ENCODE assay signal across 8 cellular contexts in the genomic region with DNA sequence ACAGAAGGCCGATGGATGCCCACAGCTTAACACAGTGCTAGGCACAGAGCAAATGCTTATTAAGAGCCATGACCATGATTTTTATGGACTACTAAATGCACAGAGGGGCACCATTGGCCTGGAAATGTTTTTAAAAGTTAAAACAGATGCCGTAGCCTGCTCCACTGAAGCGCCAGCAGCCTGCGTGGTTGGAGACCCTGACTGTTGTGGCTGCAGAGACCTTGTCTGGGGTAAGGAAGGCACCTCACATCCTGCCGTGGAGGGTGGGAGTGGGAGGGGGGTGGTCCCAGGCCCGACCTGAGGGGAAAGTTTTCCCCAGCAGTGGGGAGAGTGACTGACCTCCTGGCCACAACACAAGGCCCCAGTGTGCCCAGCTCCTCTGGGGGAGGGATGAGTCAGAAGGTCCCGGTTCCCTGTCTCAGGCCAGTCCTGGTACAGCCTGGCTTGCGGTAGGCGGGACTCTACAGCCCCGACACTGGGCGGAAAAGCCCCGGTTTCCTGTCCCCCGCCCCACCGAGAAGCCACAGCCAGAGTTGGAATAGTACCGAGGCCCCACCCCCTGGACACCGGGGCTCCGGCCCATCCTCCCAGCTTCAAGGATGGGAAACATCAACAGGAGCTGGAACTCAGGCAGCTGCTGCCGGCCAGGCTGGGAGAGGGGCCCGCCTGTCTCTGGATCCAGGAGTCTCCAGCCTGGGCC. TPM values are rescaled to one million over a fixed set of nuclear protein-coding genes. Genes with fewer than 3 reads are reported as not detected.
DNase-seq lines count a peak whose midpoint lies in the region; ATAC-seq and TF ChIP-seq lines count a peak whose summit lies in the region.

No MANE protein-coding gene starts in this region.

- ATAC-seq in esophagus mucosa (peak; percentile 59), HG03175 (IDR thresholded peaks at IDR 0.05; ENCODE audit: unreplicated experiment) (no peak)

- H3K4me3 Mint-ChIP-seq in activated CD4-positive, alpha-beta T cell treated with anti-CD3 and anti-CD28 coated beads, Interleukin-2, amount 10 ng/mL, durations not matched to agents 24 days and 14 days, result no peak overlapping the region

- intact Hi-C loops in activated CD4-positive, alpha-beta T cell treated with anti-CD3 and anti-CD28 coated beads, Interleukin-2, amount 10 ng/mL, durations not matched to agents 24 days and 14 days (cut with micrococcal nuclease), result loop anchor here (5.0 kb wide), 1 partner anchor 114 kb away; no protein-coding TSS in a partner anchor

- TF ChIP-seq CTCF in AG09319 (IDR thresholded peaks at IDR 0.05; ENCODE audit: low read depth, low read length), result no peak

- H3K36me3 Mint-ChIP-seq in activated CD4-positive, alpha-beta T cell treated with anti-CD3 and anti-CD28 coated beads, Interleukin-2, amount 10 ng/mL, durations not matched to agents 24 days and 14 days (ENCODE audit: low read depth), result no peaks in the 10 kb centered on the region

- DNase-seq in AG09319 (ENCODE audit: extremely low read depth, low read depth), result peak; percentile 4
- DNase-seq in MV-4-11 (lab: John Stamatoyannopoulos, UW), result peak; percentile 75
- DNase-seq in mucosa of gallbladder (ENCODE audit: low spot score), result peak; percentile 62
- no peak for DNase-seq in NCI-H446 (lab: John Stamatoyannopoulos, UW)
- DNase-seq in activated CD4-positive, alpha-beta T cell treated with anti-CD3 and anti-CD28 coated beads, Interleukin-2, amount 10 ng/mL, durations not matched to agents 24 days and 14 days, result no peak
- no peak for DNase-seq in KBM-7

- peaks cover 6% of the 10 kb centered on the region for H3K4me1 Mint-ChIP-seq in activated CD4-positive, alpha-beta T cell treated with anti-CD3 and anti-CD28 coated beads, Interleukin-2, amount 10 ng/mL, durations not matched to agents 24 days and 14 days

- H3K27ac Mint-ChIP-seq in activated CD4-positive, alpha-beta T cell treated with anti-CD3 and anti-CD28 coated beads, Interleukin-2, amount 10 ng/mL, durations not matched to agents 24 days and 14 days, result no peak overlapping the region

- peaks cover 40% of the 10 kb centered on the region for H3K27me3 Mint-ChIP-seq in activated CD4-positive, alpha-beta T cell treated with anti-CD3 and anti-CD28 coated beads, Interleukin-2, amount 10 ng/mL, durations not matched to agents 24 days and 14 days

- H3K9me3 Mint-ChIP-seq in activated CD4-positive, alpha-beta T cell treated with anti-CD3 and anti-CD28 coated beads, Interleukin-2, amount 10 ng/mL, durations not matched to agents 24 days and 14 days, result no peaks in the 10 kb centered on the region

- in situ Hi-C loops in KBM-7 (cut with MboI; ENCODE audit: low pct_unique_long_range_greater_than_20kb, low sequenced_read_pairs), result no loop called here

RNA-seq across cellular contexts. Expression of a gene that starts 7.0 kb away (rescaled TPM):
- 3.0 TPM for total RNA-seq in esophagus mucosa
- total RNA-seq in mucosa of gallbladder, result 1.8 TPM
- total RNA-seq in activated CD4-positive, alpha-beta T cell treated with anti-CD3 and anti-CD28 coated beads, Interleukin-2, amount 10 ng/mL, durations not matched to agents 24 days and 14 days, result 0.28 and 0.36 TPM in 2 replicates

Comparison
In these comparisons a context has a peak if more than half of its experiments do, and no peak if none do; other contexts are left out.
1. DNase-seq: peak in AG09319 (single experiment), MV-4-11 (single experiment) and mucosa of gallbladder (single experiment); none in NCI-H446 (0 of 2), activated CD4-positive, alpha-beta T cell treated with anti-CD3 and anti-CD28 coated beads, Interleukin-2, amount 10 ng/mL, durations not matched to agents 24 days and 14 days (single experiment) and KBM-7 (single experiment).